1 cellular context compared by ENCODE assay signal in the genomic region with DNA sequence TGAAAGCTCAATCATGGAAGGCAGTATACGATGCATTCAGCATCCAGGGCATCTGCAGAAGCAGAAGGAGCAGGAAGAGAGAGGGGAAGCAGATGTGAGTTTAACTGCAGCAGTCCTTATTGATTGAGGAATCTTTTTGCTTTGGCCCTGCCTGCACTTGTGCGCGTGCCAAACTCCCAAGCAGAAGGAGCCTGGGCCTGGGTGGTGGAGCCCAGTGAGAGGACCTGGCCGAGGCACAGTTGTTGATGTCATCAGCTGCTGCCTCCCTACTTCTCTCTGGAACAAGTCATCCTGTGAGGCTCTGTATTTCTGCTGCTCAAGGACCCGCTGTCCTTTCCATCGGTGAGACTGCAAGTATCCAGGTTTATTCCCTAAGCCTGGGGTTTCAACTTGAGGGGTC.
TF ChIP-seq lines count a peak whose summit lies in the region.

No MANE protein-coding gene starts in this region.

TF ChIP-seq in GM23338, 12 proteins besides CTCF, POLR2A, EP300 and RAD21 (continued from another document):
- TF ChIP-seq, protein P1, sequence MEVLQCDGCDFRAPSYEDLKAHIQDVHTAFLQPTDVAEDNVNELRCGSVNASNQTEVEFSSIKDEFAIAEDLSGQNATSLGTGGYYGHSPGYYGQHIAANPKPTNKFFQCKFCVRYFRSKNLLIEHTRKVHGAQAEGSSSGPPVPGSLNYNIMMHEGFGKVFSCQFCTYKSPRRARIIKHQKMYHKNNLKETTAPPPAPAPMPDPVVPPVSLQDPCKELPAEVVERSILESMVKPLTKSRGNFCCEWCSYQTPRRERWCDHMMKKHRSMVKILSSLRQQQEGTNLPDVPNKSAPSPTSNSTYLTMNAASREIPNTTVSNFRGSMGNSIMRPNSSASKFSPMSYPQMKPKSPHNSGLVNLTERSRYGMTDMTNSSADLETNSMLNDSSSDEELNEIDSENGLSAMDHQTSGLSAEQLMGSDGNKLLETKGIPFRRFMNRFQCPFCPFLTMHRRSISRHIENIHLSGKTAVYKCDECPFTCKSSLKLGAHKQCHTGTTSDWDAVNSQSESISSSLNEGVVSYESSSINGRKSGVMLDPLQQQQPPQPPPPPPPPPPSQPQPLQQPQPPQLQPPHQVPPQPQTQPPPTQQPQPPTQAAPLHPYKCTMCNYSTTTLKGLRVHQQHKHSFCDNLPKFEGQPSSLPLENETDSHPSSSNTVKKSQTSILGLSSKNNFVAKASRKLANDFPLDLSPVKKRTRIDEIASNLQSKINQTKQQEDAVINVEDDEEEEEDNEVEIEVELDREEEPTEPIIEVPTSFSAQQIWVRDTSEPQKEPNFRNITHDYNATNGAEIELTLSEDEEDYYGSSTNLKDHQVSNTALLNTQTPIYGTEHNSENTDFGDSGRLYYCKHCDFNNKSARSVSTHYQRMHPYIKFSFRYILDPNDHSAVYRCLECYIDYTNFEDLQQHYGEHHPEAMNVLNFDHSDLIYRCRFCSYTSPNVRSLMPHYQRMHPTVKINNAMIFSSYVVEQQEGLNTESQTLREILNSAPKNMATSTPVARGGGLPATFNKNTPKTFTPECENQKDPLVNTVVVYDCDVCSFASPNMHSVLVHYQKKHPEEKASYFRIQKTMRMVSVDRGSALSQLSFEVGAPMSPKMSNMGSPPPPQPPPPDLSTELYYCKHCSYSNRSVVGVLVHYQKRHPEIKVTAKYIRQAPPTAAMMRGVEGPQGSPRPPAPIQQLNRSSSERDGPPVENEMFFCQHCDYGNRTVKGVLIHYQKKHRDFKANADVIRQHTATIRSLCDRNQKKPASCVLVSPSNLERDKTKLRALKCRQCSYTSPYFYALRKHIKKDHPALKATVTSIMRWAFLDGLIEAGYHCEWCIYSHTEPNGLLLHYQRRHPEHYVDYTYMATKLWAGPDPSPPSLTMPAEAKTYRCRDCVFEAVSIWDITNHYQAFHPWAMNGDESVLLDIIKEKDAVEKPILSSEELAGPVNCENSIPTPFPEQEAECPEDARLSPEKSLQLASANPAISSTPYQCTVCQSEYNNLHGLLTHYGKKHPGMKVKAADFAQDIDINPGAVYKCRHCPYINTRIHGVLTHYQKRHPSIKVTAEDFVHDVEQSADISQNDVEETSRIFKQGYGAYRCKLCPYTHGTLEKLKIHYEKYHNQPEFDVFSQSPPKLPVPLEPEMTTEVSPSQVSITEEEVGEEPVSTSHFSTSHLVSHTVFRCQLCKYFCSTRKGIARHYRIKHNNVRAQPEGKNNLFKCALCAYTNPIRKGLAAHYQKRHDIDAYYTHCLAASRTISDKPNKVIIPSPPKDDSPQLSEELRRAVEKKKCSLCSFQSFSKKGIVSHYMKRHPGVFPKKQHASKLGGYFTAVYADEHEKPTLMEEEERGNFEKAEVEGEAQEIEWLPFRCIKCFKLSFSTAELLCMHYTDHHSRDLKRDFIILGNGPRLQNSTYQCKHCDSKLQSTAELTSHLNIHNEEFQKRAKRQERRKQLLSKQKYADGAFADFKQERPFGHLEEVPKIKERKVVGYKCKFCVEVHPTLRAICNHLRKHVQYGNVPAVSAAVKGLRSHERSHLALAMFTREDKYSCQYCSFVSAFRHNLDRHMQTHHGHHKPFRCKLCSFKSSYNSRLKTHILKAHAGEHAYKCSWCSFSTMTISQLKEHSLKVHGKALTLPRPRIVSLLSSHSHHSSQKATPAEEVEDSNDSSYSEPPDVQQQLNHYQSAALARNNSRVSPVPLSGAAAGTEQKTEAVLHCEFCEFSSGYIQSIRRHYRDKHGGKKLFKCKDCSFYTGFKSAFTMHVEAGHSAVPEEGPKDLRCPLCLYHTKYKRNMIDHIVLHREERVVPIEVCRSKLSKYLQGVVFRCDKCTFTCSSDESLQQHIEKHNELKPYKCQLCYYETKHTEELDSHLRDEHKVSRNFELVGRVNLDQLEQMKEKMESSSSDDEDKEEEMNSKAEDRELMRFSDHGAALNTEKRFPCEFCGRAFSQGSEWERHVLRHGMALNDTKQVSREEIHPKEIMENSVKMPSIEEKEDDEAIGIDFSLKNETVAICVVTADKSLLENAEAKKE (CRISPR knock-in tag; IDR thresholded peaks at IDR 0.05) = no peak
- no peak for TF ChIP-seq EZH2 (IDR thresholded peaks at IDR 0.05; ENCODE audit: low read depth, unreplicated experiment)
- TF ChIP-seq EZH2phosphoT487 (IDR thresholded peaks at IDR 0.05; ENCODE audit: unreplicated experiment) = no peak
- no peak for TF ChIP-seq ZNF331 (CRISPR knock-in tag; IDR thresholded peaks at IDR 0.05; ENCODE audit: low read depth)
